In the genomic region with DNA sequence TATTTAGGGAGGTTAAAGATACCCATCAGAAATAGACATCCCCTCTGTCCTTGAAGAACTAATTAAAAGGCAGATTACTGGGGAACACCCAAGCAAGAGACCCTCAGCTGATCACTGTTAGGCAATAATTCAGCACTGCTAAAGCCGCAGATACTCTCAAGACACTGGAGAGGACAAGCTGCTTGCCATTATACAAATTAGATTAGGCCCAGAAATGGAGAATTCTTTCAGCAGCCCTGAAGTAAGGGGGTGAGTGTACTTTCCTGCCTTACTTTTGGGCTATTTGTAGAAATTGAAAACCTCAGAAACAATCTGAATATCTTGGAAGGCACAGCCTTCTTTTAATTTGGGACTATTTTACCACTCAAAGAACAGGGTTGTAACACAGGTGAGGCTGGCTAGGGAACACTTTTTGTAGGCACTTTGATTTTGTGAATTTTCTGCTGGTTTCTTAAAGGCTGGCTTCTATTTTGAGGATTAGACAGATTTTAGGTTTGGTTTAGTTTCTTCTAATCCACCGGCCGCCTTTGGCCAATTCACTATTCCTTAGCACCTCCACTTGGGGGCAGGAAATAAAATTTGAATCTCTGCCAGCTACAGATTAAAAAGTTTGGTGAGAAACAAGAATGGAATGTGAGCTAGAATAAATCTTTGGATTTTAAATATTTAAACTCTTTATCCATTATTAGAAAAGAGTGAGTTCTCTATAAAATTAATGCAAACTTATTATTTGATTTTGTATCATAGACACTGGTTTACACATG, we compare ENCODE assay signal across 10 cellular contexts.
A peak's percentile ranks its signal among the peaks of the same experiment; 100 is the strongest.
DNase-seq lines count a peak whose midpoint lies in the region; TF ChIP-seq lines count a peak whose summit lies in the region.
"Had no signal": no experiment of that assay in that cellular context is flagged by ENCODE, and none has a peak within 500 bp of the region (broad histone marks: within the 10 kb centered on the region; RNA-seq: fewer than 3 reads in every experiment).

No MANE protein-coding gene starts in this region.

- peaks cover 30% of the 10 kb centered on the region for H3K36me3 Mint-ChIP-seq in mesothelial cell of epicardium

- intact Hi-C loops in dorsolateral prefrontal cortex (cut with DNase I): loop anchor here in 1 of 2 donors (5.0 to 10.0 kb wide), 2 partner anchors 51 to 124 kb away; no protein-coding TSS in a partner anchor

- no peaks in the 10 kb centered on the region for H3K27me3 Mint-ChIP-seq in mesothelial cell of epicardium (ENCODE audit: low read depth)

- H3K27ac Mint-ChIP-seq in mesothelial cell of epicardium: peak overlapping the region; percentile 72

- DNase-seq in AG20443 (ENCODE audit: low spot score) (peak; percentile 24), NCI-H82 (lab: John Stamatoyannopoulos, UW) (peak; percentile 53), dorsolateral prefrontal cortex (no peak), mesothelial cell of epicardium (ENCODE audit: low spot score in 2 of 2, unreplicated experiment in 2 of 2) (no peak), DMS153 treated with DMSO at 0.1 percent for 48 hours (lab: John Stamatoyannopoulos, UW; ENCODE audit: unreplicated experiment) (no peak), NCI-H2196 (lab: John Stamatoyannopoulos, UW; ENCODE audit: unreplicated experiment) (no peak)
- no peak for DNase-seq in effector memory CD4-positive, alpha-beta T cell
- DNase-seq in activated naive CD4-positive, alpha-beta T cell treated with anti-CD3 and anti-CD28 coated beads, Interleukin-2, amount 50 U/mL, for 16 hours: no peak
- DNase-seq: stomach had no signal

- H3K9me3 Mint-ChIP-seq in mesothelial cell of epicardium: no peaks in the 10 kb centered on the region

- no peaks in the 10 kb centered on the region for H3K27me3 ChIP-seq in dorsolateral prefrontal cortex
- no peaks in the 10 kb centered on the region for H3K27me3 ChIP-seq in effector memory CD4-positive, alpha-beta T cell (replicated peaks; ENCODE audit: control insufficient read depth, insufficient read depth, low read length, poor library complexity, severe bottlenecking)
- H3K27me3 ChIP-seq: stomach had no signal

- H3K4me1 Mint-ChIP-seq in mesothelial cell of epicardium: peaks cover 17% of the 10 kb centered on the region

- peak overlapping the region in 30 of 59 donors; percentile 5 to 75 (median 26) for H3K27ac ChIP-seq in dorsolateral prefrontal cortex
- no peak overlapping the region for H3K27ac ChIP-seq in effector memory CD4-positive, alpha-beta T cell (ENCODE audit: insufficient read depth, low read length, poor library complexity, severe bottlenecking)
- H3K27ac ChIP-seq: C4-2B had no signal

- no peak overlapping the region for H3K4me3 Mint-ChIP-seq in mesothelial cell of epicardium

- TF ChIP-seq CTCF in dorsolateral prefrontal cortex (IDR thresholded peaks at IDR 0.05 in 54 of 56, conservative IDR thresholded peaks at IDR 0.05 in 2 of 56; ENCODE audit: low read depth in 1 of 56, partially characterized antibody in 56 of 56) (peak in 11 of 56 donors; percentile 7 to 22 (median 14)), mesothelial cell of epicardium (IDR thresholded peaks at IDR 0.05; ENCODE audit: unreplicated experiment) (no peak)

- H3K36me3 ChIP-seq in effector memory CD4-positive, alpha-beta T cell (ENCODE audit: control insufficient read depth, insufficient read depth, low read length): peaks cover 62% of the 10 kb centered on the region

- no peak overlapping the region for H3K4me3 ChIP-seq in dorsolateral prefrontal cortex
- no peak overlapping the region for H3K4me3 ChIP-seq in effector memory CD4-positive, alpha-beta T cell (ENCODE audit: insufficient read depth, low read depth, low read length, poor library complexity, severe bottlenecking)
- H3K4me3 ChIP-seq: stomach had no signal

- no peaks in the 10 kb centered on the region for H3K9me3 ChIP-seq in effector memory CD4-positive, alpha-beta T cell (ENCODE audit: control insufficient read depth, low read length)
- H3K9me3 ChIP-seq: stomach had no signal

- H3K4me1 ChIP-seq in effector memory CD4-positive, alpha-beta T cell (ENCODE audit: control insufficient read depth, insufficient read depth, low read length, poor library complexity, severe bottlenecking): peaks cover 13% of the 10 kb centered on the region

Comparison
In these comparisons a context has a peak if more than half of its experiments do, and no peak if none do; other contexts are left out.
1. DNase-seq: peak in AG20443 (single experiment) and NCI-H82 (single experiment); none in dorsolateral prefrontal cortex (0 of 10), mesothelial cell of epicardium (0 of 2), DMS153 treated with DMSO at 0.1 percent for 48 hours (single experiment), effector memory CD4-positive, alpha-beta T cell (0 of 3), NCI-H2196 (single experiment) and activated naive CD4-positive, alpha-beta T cell treated with anti-CD3 and anti-CD28 coated beads, Interleukin-2, amount 50 U/mL, for 16 hours (single experiment).